ENCODE assay signal across 10 cellular contexts in genomic region chr5:61019642-61020041, GRCh38.
"Had no signal": no experiment of that assay in that cellular context is flagged by ENCODE, and none has a peak within 500 bp of the region (broad histone marks: within the 10 kb centered on the region; RNA-seq: fewer than 3 reads in every experiment).

No MANE protein-coding gene starts in this region.

- H3K9me3 ChIP-seq: suprapubic skin had no signal

- DNase-seq: activated CD4-positive, alpha-beta T cell treated with anti-CD3 and anti-CD28 coated beads, Interleukin-2, amount 50 U/mL, for 4 hours; activated CD4-positive, CD25-positive, alpha-beta regulatory T cell treated with anti-CD3 and anti-CD28 coated beads, Interleukin-2, amount 50 U/mL, for 72 hours; central memory CD4-positive, alpha-beta T cell; effector memory CD8-positive, alpha-beta T cell; glutamatergic neuron; nucleus accumbens; stimulated activated CD4-positive, alpha-beta T cell treated with anti-CD3 and anti-CD28 coated beads, Interleukin-2, amount 100 ng/mL, for 48 hours; stimulated activated naive CD8-positive, alpha-beta T cell treated with anti-CD3 and anti-CD28 coated beads, Interleukin-15, Interleukin-2, amounts not matched to agents 100 U/mL and 50 U/mL, for 24 hours had no signal

- H3K27me3 ChIP-seq: suprapubic skin had no signal

- H3K4me3 ChIP-seq: suprapubic skin had no signal

- H3K36me3 ChIP-seq: suprapubic skin had no signal

- ATAC-seq: effector memory CD8-positive, alpha-beta T cell; natural killer cell treated with Interleukin-12 subunit alpha and Interleukin-12 subunit beta and Interleukin-15 and Interleukin-18, amount 100 ng/mL, for 72 hours; stimulated activated naive CD8-positive, alpha-beta T cell treated with anti-CD3 and anti-CD28 coated beads, Interleukin-15, Interleukin-2, amounts not matched to agents 100 U/mL and 50 U/mL, for 24 hours had no signal

- H3K27ac ChIP-seq: suprapubic skin had no signal
